14 cellular contexts compared by ENCODE assay signal in genomic region chr1:89659322-89660061, GRCh38. TPM values are rescaled to one million over a fixed set of nuclear protein-coding genes. Genes with fewer than 3 reads are reported as not detected.
DNase-seq lines count a peak whose midpoint lies in the region; ATAC-seq and TF ChIP-seq lines count a peak whose summit lies in the region.
"Had no signal": no experiment of that assay in that cellular context is flagged by ENCODE, and none has a peak within 500 bp of the region (broad histone marks: within the 10 kb centered on the region; RNA-seq: fewer than 3 reads in every experiment).

No MANE protein-coding gene starts in this region.

- H3K27me3 Mint-ChIP-seq in CD4-positive, alpha-beta memory T cell, result no peaks in the 10 kb centered on the region

- peak overlapping the region; percentile 57 for H3K27ac ChIP-seq in CD4-positive, alpha-beta memory T cell (ENCODE audit: low read depth, low read length)
- H3K27ac ChIP-seq in RWPE1, result no peak overlapping the region
- no peak overlapping the region for H3K27ac ChIP-seq in WERI-Rb-1
- H3K27ac ChIP-seq: neural progenitor cell, thyroid gland had no signal

- CTCF ChIA-PET in CD4-positive, alpha-beta memory T cell (lab: Charles Lee; ENCODE audit: partially characterized antibody), result interaction anchor here (0.8 to 4.3 kb wide), 10 partner anchors 9 to 184 kb away, joined by 3 to 33 read pairs (median 4); no protein-coding TSS in a partner anchor
- CTCF ChIA-PET in RWPE1 (lab: Yijun Ruan, JAX), result no interaction called here

- H3K27ac Mint-ChIP-seq in CD4-positive, alpha-beta memory T cell, result peak overlapping the region; percentile 86 to 97 (median 92)
- H3K27ac Mint-ChIP-seq: neural progenitor cell had no signal

- H3K36me3 ChIP-seq in CD4-positive, alpha-beta memory T cell (ENCODE audit: insufficient read depth, low read length), result no peaks in the 10 kb centered on the region
- H3K36me3 ChIP-seq in mucosa of descending colon (ENCODE audit: low read depth) (no peaks in the 10 kb centered on the region), WERI-Rb-1 (no peaks in the 10 kb centered on the region)
- H3K36me3 ChIP-seq: gastroesophageal sphincter, neural progenitor cell, thyroid gland had no signal

- H3K4me3 ChIP-seq in CD4-positive, alpha-beta memory T cell (ENCODE audit: low read length in 2 of 2), result no peak overlapping the region
- no peak overlapping the region for H3K4me3 ChIP-seq in mucosa of descending colon
- no peak overlapping the region for H3K4me3 ChIP-seq in WERI-Rb-1 (ENCODE audit: low read depth, low read length)
- H3K4me3 ChIP-seq: gastroesophageal sphincter, neural progenitor cell, thyroid gland had no signal

- peak overlapping the region in 7 of 8 donors; percentile 72 to 92 (median 83) for H3K4me3 Mint-ChIP-seq in CD4-positive, alpha-beta memory T cell
- H3K4me3 Mint-ChIP-seq: neural progenitor cell had no signal

- TF ChIP-seq CTCF in mucosa of descending colon (IDR thresholded peaks at IDR 0.05) (no peak), RWPE1 (conservative IDR thresholded peaks at IDR 0.05; ENCODE audit: low read depth) (no peak), WERI-Rb-1 (IDR thresholded peaks at IDR 0.05; ENCODE audit: low read depth, low read length) (no peak)

- peaks cover 83% of the 10 kb centered on the region for H3K4me1 ChIP-seq in CD4-positive, alpha-beta memory T cell (ENCODE audit: insufficient read depth, low read length)
- no peaks in the 10 kb centered on the region for H3K4me1 ChIP-seq in mucosa of descending colon (ENCODE audit: low read depth)
- H3K4me1 ChIP-seq: neural progenitor cell, thyroid gland had no signal

- ATAC-seq in HG02759 (IDR thresholded peaks at IDR 0.05; ENCODE audit: unreplicated experiment) (peak; percentile 36), mucosa of descending colon (peak; percentile 36), HG03135 (IDR thresholded peaks at IDR 0.05; ENCODE audit: unreplicated experiment) (no peak), HG02884 (IDR thresholded peaks at IDR 0.05; ENCODE audit: unreplicated experiment) (no peak)
- ATAC-seq: gastroesophageal sphincter had no signal

- peak in 4 of 5 donors; percentile 21 to 68 (median 51) for DNase-seq in CD4-positive, alpha-beta memory T cell
- DNase-seq in amniotic epithelial cell (ENCODE audit: low read depth) (peak; percentile 22), mucosa of descending colon (no peak), RWPE1 (ENCODE audit: low spot score) (no peak), WERI-Rb-1 (no peak)
- DNase-seq: effector CD8-positive, alpha-beta T cell; kidney glomerular epithelial cell; NCI-H187; thyroid gland had no signal

- H3K27me3 ChIP-seq in CD4-positive, alpha-beta memory T cell (ENCODE audit: insufficient read depth, low read length), result no peaks in the 10 kb centered on the region
- no peaks in the 10 kb centered on the region for H3K27me3 ChIP-seq in WERI-Rb-1 (ENCODE audit: insufficient read depth, low read depth, severe bottlenecking)
- H3K27me3 ChIP-seq: gastroesophageal sphincter, neural progenitor cell, thyroid gland had no signal

- H3K36me3 Mint-ChIP-seq in CD4-positive, alpha-beta memory T cell, result peaks cover 35 to 46% of the 10 kb centered on the region in 2 donors
- H3K36me3 Mint-ChIP-seq: neural progenitor cell had no signal

- H3K9me3 Mint-ChIP-seq in CD4-positive, alpha-beta memory T cell, result peaks cover 0 to 17% (median 0%) of the 10 kb centered on the region in 8 donors

- intact Hi-C loops in CD4-positive, alpha-beta memory T cell (cut with micrococcal nuclease), result loop anchor here (1.0 to 2.0 kb wide), 4 partner anchors 8 to 39 kb away; no protein-coding TSS in a partner anchor
- intact Hi-C loops in mucosa of descending colon (cut with DNase I, micrococcal nuclease), result no loop called here

- H3K9me3 ChIP-seq in CD4-positive, alpha-beta memory T cell (ENCODE audit: control insufficient read depth in 1 of 2, low read length in 2 of 2), result no peaks in the 10 kb centered on the region
- H3K9me3 ChIP-seq in mucosa of descending colon (no peaks in the 10 kb centered on the region), WERI-Rb-1 (ENCODE audit: severe bottlenecking) (no peaks in the 10 kb centered on the region)
- H3K9me3 ChIP-seq: gastroesophageal sphincter, thyroid gland had no signal

- POLR2A ChIA-PET in CD4-positive, alpha-beta memory T cell (lab: Charles Lee; ENCODE audit: partially characterized antibody), result interaction anchor here (1.1 to 15.0 kb wide), 16 partner anchors 10 to 135 kb away, joined by 3 to 257 read pairs (median 6); partner anchors contain the start of genes LRRC8B and LRRC8C
- POLR2A ChIA-PET in RWPE1 (lab: Yijun Ruan, JAX; ENCODE audit: low non-redundant PET), result no interaction called here

- peaks cover 70 to 92% (median 84%) of the 10 kb centered on the region in 4 donors for H3K4me1 Mint-ChIP-seq in CD4-positive, alpha-beta memory T cell
- H3K4me1 Mint-ChIP-seq: neural progenitor cell had no signal

RNA-seq across cellular contexts. Expression of gene LRRC8C, which starts 26.6 kb away (rescaled TPM):
- total RNA-seq in CD4-positive, alpha-beta memory T cell, result 10 to 100 TPM; 56.7 to 57.1 TPM
- 10 to 100 TPM; 21.2 to 30.1 TPM for polyA plus RNA-seq in CD4-positive, alpha-beta memory T cell
- total RNA-seq in mucosa of descending colon, result 1 to 10 TPM; 1.5 to 5.0 (median 3.0) TPM

Comparison
In these comparisons a context has a peak if more than half of its experiments do, and no peak if none do; other contexts are left out.
1. DNase-seq: peak in CD4-positive, alpha-beta memory T cell (4 of 5) and amniotic epithelial cell (single experiment); none in mucosa of descending colon (0 of 3), RWPE1 (single experiment) and WERI-Rb-1 (single experiment).
2. ATAC-seq: peak in HG02759 (single experiment) and mucosa of descending colon (single experiment); none in HG03135 (single experiment) and HG02884 (single experiment).
3. RNA of gene LRRC8C, which starts 26.6 kb away (total RNA-seq): 56.7 to 57.1 TPM in CD4-positive, alpha-beta memory T cell; 1.5 to 5.0 TPM in mucosa of descending colon; every median in the first group is over 4 times any median in the second.